ENCODE assay signal across 1 cellular context in genomic region chr7:40244226-40244625, GRCh38.
TF ChIP-seq lines count a peak whose summit lies in the region.

No MANE protein-coding gene starts in this region.

TF ChIP-seq in GM23338, 12 proteins besides CTCF, POLR2A, EP300 and RAD21 (continued from another document):
- no peak for TF ChIP-seq ZNF462 (CRISPR knock-in tag; IDR thresholded peaks at IDR 0.05)
